In genomic region chr7:28260969-28261368, GRCh38 we compare ENCODE assay signal across 8 cellular contexts.
"Had no signal": no experiment of that assay in that cellular context is flagged by ENCODE, and none has a peak within 500 bp of the region (broad histone marks: within the 10 kb centered on the region; RNA-seq: fewer than 3 reads in every experiment).

No MANE protein-coding gene starts in this region.

- DNase-seq: GM23248, H7, IMR-90, KG1 had no signal

- ATAC-seq: HCT116, K562 had no signal

- H3K27ac ChIP-seq: GM23248 had no signal

- H3K4me1 ChIP-seq: HAP-1 had no signal

- H2AFZ ChIP-seq: GM23248 had no signal

- H3K9me3 ChIP-seq: HAP-1 had no signal

- H3K9ac ChIP-seq: GM23248 had no signal

- H3K36me3 ChIP-seq: HAP-1 had no signal

- H3K4me3 ChIP-seq: GM23248, HAP-1, K562 had no signal

- FAIRE-seq: HTR-8/SVneo, K562 had no signal
